In the genomic region with DNA sequence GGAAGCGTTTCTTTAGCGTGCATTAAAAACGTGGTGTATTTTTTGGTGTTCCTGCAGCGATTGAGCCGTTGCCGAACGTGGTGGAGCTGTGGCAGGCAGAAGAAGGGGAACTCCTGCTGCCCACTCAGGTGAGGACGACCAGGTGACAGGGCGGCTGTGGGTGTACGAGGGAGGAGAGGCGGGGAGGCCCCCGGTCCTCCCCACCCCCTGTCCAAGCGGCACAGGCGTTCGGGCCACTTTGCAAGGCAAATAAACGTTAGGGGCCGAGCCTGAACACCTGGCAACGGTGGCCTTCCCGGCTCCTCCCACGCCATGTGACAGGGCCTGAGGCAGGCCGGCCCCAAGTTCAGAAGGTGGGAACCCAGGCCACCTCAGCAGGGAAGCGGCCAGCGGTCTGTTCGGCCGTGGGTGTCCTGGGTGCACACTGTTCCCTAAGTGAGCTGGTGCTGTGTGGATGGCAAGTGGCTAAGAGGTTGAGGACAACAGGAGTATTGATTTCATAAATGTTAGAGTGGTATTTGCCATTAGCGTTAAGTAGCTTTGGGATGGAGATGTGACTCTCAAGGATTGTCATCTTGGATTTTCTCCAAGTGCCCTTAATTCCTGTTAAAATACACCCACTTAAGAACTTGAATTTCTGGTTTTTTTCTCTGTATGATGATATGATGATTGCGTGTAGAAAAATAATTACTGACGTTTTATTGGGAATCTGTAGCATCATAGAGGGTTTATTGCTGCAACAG, we compare ENCODE assay signal across 8 cellular contexts. TPM values are rescaled to one million over a fixed set of nuclear protein-coding genes. Genes with fewer than 3 reads are reported as not detected.
DNase-seq lines count a peak whose midpoint lies in the region; ATAC-seq and TF ChIP-seq lines count a peak whose summit lies in the region.

No MANE protein-coding gene starts in this region.

- TF ChIP-seq POLR2A in NB4 (IDR thresholded peaks at IDR 0.05; ENCODE audit: extremely low read depth, insufficient read length) (no peak), testis (IDR thresholded peaks at IDR 0.05) (no peak)

- H3K4me3 ChIP-seq in NB4 (ENCODE audit: low read depth, low read length) (peak overlapping the region; percentile 82), endocrine pancreas (ENCODE audit: control insufficient read depth, insufficient read depth, low read length) (peak overlapping the region; percentile 47), testis (peak overlapping the region; percentile 79 to 80)

- H3K27me3 ChIP-seq in endocrine pancreas (ENCODE audit: control insufficient read depth, insufficient read depth, low read length), result no peaks in the 10 kb centered on the region
- H3K27me3 ChIP-seq in testis, result no peaks in the 10 kb centered on the region

- DNase-seq in SKM-1 treated with dmso at 0.1 percent for 144 hours (lab: John Stamatoyannopoulos, UW; ENCODE audit: unreplicated experiment), result peak; percentile 14
- DNase-seq in SKM-1 (lab: John Stamatoyannopoulos, UW; ENCODE audit: unreplicated experiment), result no peak
- peak; percentile 55 for DNase-seq in NB4 (ENCODE audit: low read depth)
- DNase-seq in activated CD4-positive, CD25-positive, alpha-beta regulatory T cell (lab: John Stamatoyannopoulos, UW), result peak; percentile 3 to 13 (median 12)
- DNase-seq in mucosa of gallbladder (ENCODE audit: low spot score), result peak; percentile 48
- DNase-seq in testis, result peak; percentile 26

- H3K27ac ChIP-seq in testis, result peak overlapping the region in 1 of 2 donors; percentile 80

- H3K9me3 ChIP-seq in endocrine pancreas (ENCODE audit: control insufficient read depth, low read length) (no peaks in the 10 kb centered on the region), testis (no peaks in the 10 kb centered on the region)

- intact Hi-C loops in testis (cut with DNase I; ENCODE audit: low total_unique reads), result no loop called here

- peak overlapping the region; percentile 54 for H3K9ac ChIP-seq in endocrine pancreas (ENCODE audit: control insufficient read depth, insufficient read depth, low read length)

- ATAC-seq in HG02571 (IDR thresholded peaks at IDR 0.05; ENCODE audit: unreplicated experiment), result peak; percentile 54

- WGBS in testis, 2 donors, result 2 to 3% methylated on average over 17 to 28 of the region's 28 CpGs

- TF ChIP-seq CTCF in NB4 (IDR thresholded peaks at IDR 0.05; ENCODE audit: low read depth, low read length) (no peak), testis (IDR thresholded peaks at IDR 0.05) (no peak)

- H3K4me1 ChIP-seq in endocrine pancreas (ENCODE audit: control insufficient read depth, insufficient read depth, low read length) (peaks cover 11% of the 10 kb centered on the region), testis (peaks cover 4% of the 10 kb centered on the region)

- no peaks in the 10 kb centered on the region for H3K36me3 ChIP-seq in endocrine pancreas (ENCODE audit: control insufficient read depth, insufficient read depth, low read length)
- H3K36me3 ChIP-seq in testis (ENCODE audit: low read depth, missing control alignments), result no peaks in the 10 kb centered on the region

RNA-seq across cellular contexts. Expression of gene TMEM131L, which starts 1.2 kb away (rescaled TPM):
- total RNA-seq in mucosa of gallbladder, result 11.7 TPM
- total RNA-seq in testis, result 10 to 100 TPM; 12.6 to 15.0 TPM
- polyA plus RNA-seq in testis (ENCODE audit: insufficient read depth, low read depth, low replicate concordance), result 9.1 TPM
